Comparison of ENCODE assay signal across 34 cellular contexts in the genomic region with DNA sequence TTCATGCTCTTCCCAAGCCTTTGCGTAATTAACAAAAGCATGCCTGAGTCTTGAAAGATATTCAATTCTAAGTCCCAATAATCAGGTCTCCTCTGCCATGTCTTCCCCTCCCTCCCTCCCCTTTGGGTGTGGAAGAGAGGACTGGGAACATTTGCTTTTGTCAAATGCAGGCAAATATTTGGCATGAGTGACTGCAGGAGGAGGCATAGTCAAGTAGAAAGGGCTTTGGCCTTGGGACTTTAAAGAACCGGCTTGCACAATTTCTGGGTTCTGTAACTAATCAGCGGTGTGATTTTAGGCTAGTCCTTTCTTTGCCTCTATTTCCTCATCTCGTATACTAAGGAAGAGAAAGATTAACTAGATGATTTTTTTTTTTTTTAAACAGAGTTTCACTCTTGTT. TPM values are rescaled to one million over a fixed set of nuclear protein-coding genes. Genes with fewer than 3 reads are reported as not detected.
"Had no signal": no experiment of that assay in that cellular context is flagged by ENCODE, and none has a peak within 500 bp of the region (broad histone marks: within the 10 kb centered on the region; RNA-seq: fewer than 3 reads in every experiment).

No MANE protein-coding gene starts in this region.

- H3K36me3 ChIP-seq: brain microvascular endothelial cell, gastroesophageal sphincter had no signal

- H3K27ac ChIP-seq: brain microvascular endothelial cell, coronary artery, gastroesophageal sphincter, heart right ventricle, WERI-Rb-1 had no signal

- H3K27me3 ChIP-seq: brain microvascular endothelial cell, dorsolateral prefrontal cortex, gastroesophageal sphincter, heart right ventricle had no signal

- FAIRE-seq: astrocyte, bronchial epithelial cell had no signal

- H3K4me3 Mint-ChIP-seq: activated B cell treated with CpG ODN at 0.5 μM for 24 hours; activated CD8-positive, alpha-beta T cell treated with anti-CD3 and anti-CD28 coated beads for 36 hours; activated naive CD4-positive, alpha-beta T cell treated with anti-CD3 and anti-CD28 coated beads, Interleukin-2, amount 10 ng/mL, durations not matched to agents 7 days and 5 days; activated naive CD8-positive, alpha-beta T cell treated with anti-CD3 and anti-CD28 coated beads, Interleukin-2, amount 10 ng/mL, durations not matched to agents 7 days and 5 days; activated T-cell treated with anti-CD3 and anti-CD28 coated beads, Interleukin-2, amount 50 U/mL, for 24 hours; central memory CD8-positive, alpha-beta T cell; dendritic cell treated with granulocyte-macrophage colony-stimulating factor and Interleukin-4, amounts not matched to agents 40 ng/mL and 50 ng/mL, for 4 days; endodermal cell; T-helper 17 cell; T-helper 2 cell treated with Interferon-gamma antibody and Interleukin-4, amounts not matched to agents 5 μg/mL and 100 μg/mL, for 36 hours had no signal

- H3K27me3 Mint-ChIP-seq: activated B cell treated with CpG ODN at 0.5 μM for 24 hours; activated CD8-positive, alpha-beta T cell treated with anti-CD3 and anti-CD28 coated beads for 36 hours; activated naive CD4-positive, alpha-beta T cell treated with anti-CD3 and anti-CD28 coated beads, Interleukin-2, amount 10 ng/mL, durations not matched to agents 7 days and 5 days; activated naive CD8-positive, alpha-beta T cell treated with anti-CD3 and anti-CD28 coated beads, Interleukin-2, amount 10 ng/mL, durations not matched to agents 7 days and 5 days; activated T-cell treated with anti-CD3 and anti-CD28 coated beads, Interleukin-2, amount 50 U/mL, for 24 hours; central memory CD8-positive, alpha-beta T cell; dendritic cell treated with granulocyte-macrophage colony-stimulating factor and Interleukin-4, amounts not matched to agents 40 ng/mL and 50 ng/mL, for 4 days; T-helper 17 cell had no signal

- H3K9me3 Mint-ChIP-seq: activated B cell treated with CpG ODN at 0.5 μM for 24 hours; activated CD8-positive, alpha-beta T cell treated with anti-CD3 and anti-CD28 coated beads for 36 hours; activated naive CD4-positive, alpha-beta T cell treated with anti-CD3 and anti-CD28 coated beads, Interleukin-2, amount 10 ng/mL, durations not matched to agents 7 days and 5 days; activated naive CD4-positive, alpha-beta T cell treated with anti-CD3 and anti-CD28 coated beads, Interleukin-2, amount 50 U/mL, for 72 hours; activated naive CD8-positive, alpha-beta T cell treated with anti-CD3 and anti-CD28 coated beads, Interleukin-2, amount 10 ng/mL, durations not matched to agents 7 days and 5 days; activated T-cell treated with anti-CD3 and anti-CD28 coated beads, Interleukin-2, amount 50 U/mL, for 24 hours; activated T-helper 2 cell treated with anti-CD3 and anti-CD28 coated beads, Interferon-gamma antibody, Interleukin-2, Interleukin-4, amounts not matched to agents 10 μg/mL and 5 μg/mL and 100 μg/mL, durations not matched to agents 14 hours and 24 hours and 36 hours; central memory CD8-positive, alpha-beta T cell; dendritic cell treated with granulocyte-macrophage colony-stimulating factor and Interleukin-4, amounts not matched to agents 40 ng/mL and 50 ng/mL, for 4 days; endodermal cell; T-helper 2 cell treated with Interferon-gamma antibody and Interleukin-4, amounts not matched to agents 5 μg/mL and 100 μg/mL, for 36 hours had no signal

- H3K9me3 ChIP-seq: gastroesophageal sphincter, heart right ventricle had no signal

- H3K4me1 Mint-ChIP-seq: activated B cell treated with CpG ODN at 0.5 μM for 24 hours; activated naive CD4-positive, alpha-beta T cell treated with anti-CD3 and anti-CD28 coated beads, Interleukin-2, amount 10 ng/mL, durations not matched to agents 7 days and 5 days; activated naive CD8-positive, alpha-beta T cell treated with anti-CD3 and anti-CD28 coated beads, Interleukin-2, amount 10 ng/mL, durations not matched to agents 7 days and 5 days; central memory CD8-positive, alpha-beta T cell; endodermal cell had no signal

- ATAC-seq: activated CD4-positive, CD25-positive, alpha-beta regulatory T cell treated with anti-CD3 and anti-CD28 coated beads, Interleukin-2, amount 50 U/mL, for 24 hours; activated CD8-positive, alpha-beta T cell treated with anti-CD3 and anti-CD28 coated beads for 36 hours; activated naive CD4-positive, alpha-beta T cell treated with anti-CD3 and anti-CD28 coated beads, Interleukin-2, amount 50 U/mL, for 72 hours; esophagus mucosa; gastroesophageal sphincter; T-helper 17 cell had no signal

- DNase-seq: activated B cell treated with CpG ODN at 0.5 μM for 24 hours; activated CD4-positive, alpha-beta T cell treated with anti-CD3 and anti-CD28 coated beads for 48 hours; activated CD4-positive, alpha-beta T cell treated with anti-CD3 and anti-CD28 coated beads, Interleukin-2, amount 50 U/mL, for 1 hour; activated CD4-positive, alpha-beta T cell treated with anti-CD3 and anti-CD28 coated beads, Interleukin-2, amount 50 U/mL, for 48 hours; activated CD8-positive, alpha-beta memory T cell treated with anti-CD3 and anti-CD28 coated beads for 24 hours; activated CD8-positive, alpha-beta T cell treated with anti-CD3 and anti-CD28 coated beads for 36 hours; activated gamma-delta T cell; activated naive CD4-positive, alpha-beta T cell; activated naive CD4-positive, alpha-beta T cell treated with anti-CD3 and anti-CD28 coated beads, Interleukin-2, amount 10 ng/mL, durations not matched to agents 7 days and 5 days; activated naive CD8-positive, alpha-beta T cell treated with anti-CD3 and anti-CD28 coated beads, Interleukin-2, amount 10 ng/mL, durations not matched to agents 7 days and 5 days; activated T-cell treated with anti-CD3 and anti-CD28 coated beads, Interleukin-2, amount 50 U/mL, for 24 hours; amniotic stem cell; anterior cingulate cortex; brain microvascular endothelial cell; dorsolateral prefrontal cortex; effector memory CD4-positive, alpha-beta T cell; endodermal cell; foreskin melanocyte; heart right ventricle; T-helper 1 cell; T-helper 17 cell; T1000; WERI-Rb-1 had no signal

- H3K27ac Mint-ChIP-seq: activated B cell treated with CpG ODN at 0.5 μM for 24 hours; activated CD8-positive, alpha-beta T cell treated with anti-CD3 and anti-CD28 coated beads for 36 hours; activated naive CD4-positive, alpha-beta T cell treated with anti-CD3 and anti-CD28 coated beads, Interleukin-2, amount 50 U/mL, for 72 hours; activated naive CD8-positive, alpha-beta T cell treated with anti-CD3 and anti-CD28 coated beads, Interleukin-2, amount 10 ng/mL, durations not matched to agents 7 days and 5 days; activated T-cell treated with anti-CD3 and anti-CD28 coated beads, Interleukin-2, amount 50 U/mL, for 24 hours; activated T-helper 2 cell treated with anti-CD3 and anti-CD28 coated beads, Interferon-gamma antibody, Interleukin-2, Interleukin-4, amounts not matched to agents 10 μg/mL and 5 μg/mL and 100 μg/mL, durations not matched to agents 14 hours and 24 hours and 36 hours; dendritic cell treated with granulocyte-macrophage colony-stimulating factor and Interleukin-4, amounts not matched to agents 40 ng/mL and 50 ng/mL, for 4 days; endodermal cell; T-helper 17 cell; T-helper 2 cell treated with Interferon-gamma antibody and Interleukin-4, amounts not matched to agents 5 μg/mL and 100 μg/mL, for 36 hours had no signal

- H3K4me3 ChIP-seq: coronary artery, dorsolateral prefrontal cortex, gastroesophageal sphincter, heart right ventricle had no signal

RNA-seq across cellular contexts. Expression of gene SCN3B, which starts 59.5 kb away (rescaled TPM):
- total RNA-seq: activated B cell treated with CpG ODN at 0.5 μM for 24 hours; activated CD8-positive, alpha-beta T cell treated with anti-CD3 and anti-CD28 coated beads for 36 hours; activated naive CD8-positive, alpha-beta T cell treated with anti-CD3 and anti-CD28 coated beads, Interleukin-2, amount 10 ng/mL, durations not matched to agents 7 days and 5 days; activated T-helper 2 cell treated with anti-CD3 and anti-CD28 coated beads, Interferon-gamma antibody, Interleukin-2, Interleukin-4, amounts not matched to agents 10 μg/mL and 5 μg/mL and 100 μg/mL, durations not matched to agents 14 hours and 24 hours and 36 hours; T-helper 17 cell had no signal
